Comparison of ENCODE assay signal across 8 cellular contexts in genomic region chr12:21526721-21527345, GRCh38. TPM values are rescaled to one million over a fixed set of nuclear protein-coding genes. Genes with fewer than 3 reads are reported as not detected.
A peak's percentile ranks its signal among the peaks of the same experiment; 100 is the strongest.
DNase-seq lines count a peak whose midpoint lies in the region; ATAC-seq and TF ChIP-seq lines count a peak whose summit lies in the region.

No MANE protein-coding gene starts in this region.

- H3K9me3 Mint-ChIP-seq in T-helper 1 cell treated with Interleukin-12 subunit alpha and Interleukin-12 subunit beta and Interleukin-4 antibody, amounts not matched to agents 30 μg/mL and 1 μg/mL, for 36 hours, result no peaks in the 10 kb centered on the region
- peaks cover 4% of the 10 kb centered on the region for H3K9me3 Mint-ChIP-seq in activated B cell treated with CpG ODN at 0.5 μM for 24 hours

- TF ChIP-seq POLR2A in stomach (IDR thresholded peaks at IDR 0.05), result no peak

- DNase-seq in T-helper 1 cell (no peak), activated B cell treated with CpG ODN at 0.5 μM for 24 hours (no peak), stomach (no peak), SK-N-DZ (ENCODE audit: low spot score) (no peak), NCI-H446 (lab: John Stamatoyannopoulos, UW) (no peak)

- WGBS in stomach, 5 donors, result 27 to 43% (median 32%) methylated on average over 12 of the region's 12 CpGs

- no peaks in the 10 kb centered on the region for H3K9me3 ChIP-seq in stomach

- H3K4me1 Mint-ChIP-seq in T-helper 1 cell treated with Interleukin-12 subunit alpha and Interleukin-12 subunit beta and Interleukin-4 antibody, amounts not matched to agents 30 μg/mL and 1 μg/mL, for 36 hours (ENCODE audit: low read depth), result peaks cover 8% of the 10 kb centered on the region
- H3K4me1 Mint-ChIP-seq in activated B cell treated with CpG ODN at 0.5 μM for 24 hours, result peaks cover 8% of the 10 kb centered on the region

- peak overlapping the region; percentile 56 for H3K4me3 ChIP-seq in iPS-11a (ENCODE audit: low read depth, low read length)
- H3K4me3 ChIP-seq in stomach, result peak overlapping the region; percentile 62 to 73 (median 66)

- peaks cover 44% of the 10 kb centered on the region for H3K27me3 Mint-ChIP-seq in T-helper 1 cell treated with Interleukin-12 subunit alpha and Interleukin-12 subunit beta and Interleukin-4 antibody, amounts not matched to agents 30 μg/mL and 1 μg/mL, for 36 hours (ENCODE audit: low read depth)
- H3K27me3 Mint-ChIP-seq in activated B cell treated with CpG ODN at 0.5 μM for 24 hours, result peaks cover 21% of the 10 kb centered on the region

- peak overlapping the region; percentile 75 for H3K4me3 Mint-ChIP-seq in T-helper 1 cell treated with Interleukin-12 subunit alpha and Interleukin-12 subunit beta and Interleukin-4 antibody, amounts not matched to agents 30 μg/mL and 1 μg/mL, for 36 hours
- H3K4me3 Mint-ChIP-seq in activated B cell treated with CpG ODN at 0.5 μM for 24 hours, result peak overlapping the region; percentile 74

- ATAC-seq in activated B cell treated with CpG ODN at 0.5 μM for 24 hours (ENCODE audit: low read depth), result no peak
- ATAC-seq in HG03135 (IDR thresholded peaks at IDR 0.05; ENCODE audit: unreplicated experiment), result no peak

- TF ChIP-seq EP300 in stomach (IDR thresholded peaks at IDR 0.05), result no peak

- CTCF ChIA-PET in activated B cell treated with CpG ODN at 0.5 μM for 24 hours (lab: Charles Lee), result interaction anchor here (1.0 kb wide), 1 partner anchor 153 kb away, joined by 4 read pairs; no protein-coding TSS in a partner anchor

- no peak overlapping the region for H3K27ac Mint-ChIP-seq in T-helper 1 cell treated with Interleukin-12 subunit alpha and Interleukin-12 subunit beta and Interleukin-4 antibody, amounts not matched to agents 30 μg/mL and 1 μg/mL, for 36 hours
- no peak overlapping the region for H3K27ac Mint-ChIP-seq in activated B cell treated with CpG ODN at 0.5 μM for 24 hours

- POLR2A ChIA-PET in activated B cell treated with CpG ODN at 0.5 μM for 24 hours (lab: Charles Lee), result interaction anchor here (0.7 to 2.0 kb wide), 3 partner anchors 25 to 163 kb away, joined by 3 to 18 read pairs (median 3); partner anchors contain the start of genes GOLT1B, PYROXD1 and RECQL

- peaks cover 1% of the 10 kb centered on the region for H3K36me3 Mint-ChIP-seq in T-helper 1 cell treated with Interleukin-12 subunit alpha and Interleukin-12 subunit beta and Interleukin-4 antibody, amounts not matched to agents 30 μg/mL and 1 μg/mL, for 36 hours (ENCODE audit: low read depth)
- no peaks in the 10 kb centered on the region for H3K36me3 Mint-ChIP-seq in activated B cell treated with CpG ODN at 0.5 μM for 24 hours (ENCODE audit: low read depth)

- TF ChIP-seq CTCF in activated B cell treated with CpG ODN at 0.5 μM for 24 hours (IDR thresholded peaks at IDR 0.05) (no peak), stomach (IDR thresholded peaks at IDR 0.05) (no peak)

- H3K27me3 ChIP-seq in stomach, result peaks cover 0 to 28% (median 9%) of the 10 kb centered on the region in 3 donors

- H3K27ac ChIP-seq in stomach, result peak overlapping the region in 1 of 5 donors; percentile 66

- peaks cover 0 to 32% (median 21%) of the 10 kb centered on the region in 4 donors for H3K4me1 ChIP-seq in stomach

- no peaks in the 10 kb centered on the region for H3K36me3 ChIP-seq in stomach

- intact Hi-C loops in activated B cell treated with CpG ODN at 0.5 μM for 24 hours (cut with micrococcal nuclease) (no loop called here), stomach (cut with DNase I; ENCODE audit: low total_unique reads) (no loop called here)

RNA-seq across cellular contexts. Expression of gene SPX, which starts 0.7 kb away (rescaled TPM):
- total RNA-seq in activated B cell treated with CpG ODN at 0.5 μM for 24 hours (0.18 and 0.54 TPM in 2 replicates), stomach (1 to 10 TPM in 1 of 5 donors, not detected in 4; 1.1 TPM)
- 1 to 10 TPM in 1 of 3 donors, under 1 TPM in 2; 0.28 to 1.6 (median 0.92) TPM for polyA plus RNA-seq in stomach
- not detected in 2 replicates for polyA plus RNA-seq in SK-N-DZ (2014; cell fraction: cytosol; rRNA removed)
- 0.07 TPM in 1 of 2 replicates, not detected in the other for polyA plus RNA-seq in SK-N-DZ (2014; cell fraction: nucleus; rRNA removed)

RNA-seq across cellular contexts. Expression of gene GOLT1B, which starts 25.2 kb away (rescaled TPM):
- total RNA-seq in activated B cell treated with CpG ODN at 0.5 μM for 24 hours, result 23.6 and 25.9 TPM in 2 replicates
- 10 to 100 TPM in 4 of 5 donors, 1 to 10 TPM in 1; 9.3 to 52.1 (median 16.8) TPM for total RNA-seq in stomach
- 10 to 100 TPM; 11.0 to 15.5 (median 11.4) TPM for polyA plus RNA-seq in stomach
- polyA plus RNA-seq in SK-N-DZ (2014; cell fraction: cytosol; rRNA removed), result 54.1 and 56.6 TPM in 2 replicates
- 53.7 and 57.0 TPM in 2 replicates for polyA plus RNA-seq in SK-N-DZ (2014; cell fraction: nucleus; rRNA removed)

RNA-seq across cellular contexts. Expression of gene RECQL, which starts 25.4 kb away (rescaled TPM):
- total RNA-seq in activated B cell treated with CpG ODN at 0.5 μM for 24 hours (60.6 and 61.6 TPM in 2 replicates), stomach (10 to 100 TPM in 3 of 5 donors, 1 to 10 TPM in 2; 4.3 to 56.5 (median 18.3) TPM)
- 10 to 100 TPM in 2 of 3 donors, 1 to 10 TPM in 1; 9.6 to 12.8 (median 12.5) TPM for polyA plus RNA-seq in stomach
- polyA plus RNA-seq in SK-N-DZ (2014; cell fraction: cytosol; rRNA removed), result 75.7 and 82.7 TPM in 2 replicates
- polyA plus RNA-seq in SK-N-DZ (2014; cell fraction: nucleus; rRNA removed), result 51.6 and 54.3 TPM in 2 replicates
